In genomic region chr14:86363047-86363446, GRCh38 we compare ENCODE assay signal across 6 cellular contexts.
"Had no signal": no experiment of that assay in that cellular context is flagged by ENCODE, and none has a peak within 500 bp of the region (broad histone marks: within the 10 kb centered on the region; RNA-seq: fewer than 3 reads in every experiment).

No MANE protein-coding gene starts in this region.

- H2AFZ ChIP-seq: GM23338 had no signal

- H3K4me3 ChIP-seq: GM23338, K562 had no signal

- H3K4me3 Mint-ChIP-seq: GM23338, HFFc6 had no signal

- H3K27ac Mint-ChIP-seq: GM23338, HFFc6 had no signal

- ATAC-seq: GM23338, HCT116, K562 had no signal

- H3K4me2 ChIP-seq: GM23338 had no signal

- DNase-seq: HFFc6, IMR-90, KG1 had no signal

- H3K9me3 Mint-ChIP-seq: GM23338, HFFc6 had no signal
